Comparison of ENCODE assay signal across 8 cellular contexts in the genomic region with DNA sequence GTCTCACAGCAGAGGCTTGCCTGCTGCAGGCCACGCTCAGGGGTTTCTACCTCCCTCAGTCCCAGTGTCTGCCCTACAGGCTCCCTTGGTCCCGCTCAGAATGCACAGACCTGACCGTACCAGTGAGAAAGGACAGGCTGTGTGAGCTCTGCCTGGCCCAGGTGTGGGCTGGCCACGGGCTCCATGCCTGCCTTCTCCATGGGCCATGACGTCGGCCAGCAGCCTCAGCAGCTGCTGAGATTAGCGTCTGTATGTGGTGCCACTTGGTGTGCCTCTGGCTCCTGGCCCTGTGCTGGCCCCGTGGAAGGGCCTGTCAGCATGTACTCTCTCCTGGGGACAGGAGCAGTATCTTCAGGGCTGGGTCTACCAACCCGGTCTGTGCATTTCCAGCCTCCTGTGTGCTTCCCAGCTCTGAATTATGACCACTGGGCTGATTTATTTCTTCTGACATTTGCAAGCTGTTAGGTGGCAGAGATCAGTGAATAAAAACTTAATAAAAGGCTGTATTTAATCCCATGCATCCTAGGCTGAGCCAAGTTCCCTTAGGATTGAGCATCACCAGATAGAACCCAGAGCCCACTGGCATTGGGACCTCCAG. TPM values are rescaled to one million over a fixed set of nuclear protein-coding genes. Genes with fewer than 3 reads are reported as not detected.
DNase-seq lines count a peak whose midpoint lies in the region.

No MANE protein-coding gene starts in this region.

- H3K9me3 Mint-ChIP-seq in activated CD4-positive, alpha-beta memory T cell treated with anti-CD3 and anti-CD28 coated beads, Interleukin-2, amount 10 ng/mL, durations not matched to agents 7 days and 5 days: peaks cover 5% of the 10 kb centered on the region

- H3K4me3 Mint-ChIP-seq in activated CD4-positive, alpha-beta memory T cell treated with anti-CD3 and anti-CD28 coated beads, Interleukin-2, amount 10 ng/mL, durations not matched to agents 7 days and 5 days: peak overlapping the region; percentile 66

- peak overlapping the region; percentile 93 for H3K27ac Mint-ChIP-seq in activated CD4-positive, alpha-beta memory T cell treated with anti-CD3 and anti-CD28 coated beads, Interleukin-2, amount 10 ng/mL, durations not matched to agents 7 days and 5 days

- peaks cover 98% of the 10 kb centered on the region for H3K4me1 Mint-ChIP-seq in activated CD4-positive, alpha-beta memory T cell treated with anti-CD3 and anti-CD28 coated beads, Interleukin-2, amount 10 ng/mL, durations not matched to agents 7 days and 5 days

- H3K27me3 ChIP-seq in layer of hippocampus (ENCODE audit: control insufficient read depth, insufficient read depth, low read length): no peaks in the 10 kb centered on the region

- H3K27ac ChIP-seq in layer of hippocampus (ENCODE audit: low read depth, low read length): peak overlapping the region; percentile 86
- H3K27ac ChIP-seq in temporal lobe (ENCODE audit: low read depth, low read length): peak overlapping the region; percentile 87

- H3K36me3 Mint-ChIP-seq in activated CD4-positive, alpha-beta memory T cell treated with anti-CD3 and anti-CD28 coated beads, Interleukin-2, amount 10 ng/mL, durations not matched to agents 7 days and 5 days (ENCODE audit: low read depth): peaks cover 77% of the 10 kb centered on the region

- H3K27me3 Mint-ChIP-seq in activated CD4-positive, alpha-beta memory T cell treated with anti-CD3 and anti-CD28 coated beads, Interleukin-2, amount 10 ng/mL, durations not matched to agents 7 days and 5 days: no peaks in the 10 kb centered on the region

- POLR2A ChIA-PET in activated CD4-positive, alpha-beta memory T cell treated with anti-CD3 and anti-CD28 coated beads, Interleukin-2, amount 10 ng/mL, durations not matched to agents 7 days and 5 days (lab: Charles Lee): interaction anchor here (0.8 to 21.7 kb wide), 7 partner anchors 5 to 121 kb away, joined by 3 to 374 read pairs (median 6); partner anchors contain the start of gene KLF13

- CTCF ChIA-PET in activated CD4-positive, alpha-beta memory T cell treated with anti-CD3 and anti-CD28 coated beads, Interleukin-2, amount 10 ng/mL, durations not matched to agents 7 days and 5 days (lab: Charles Lee): interaction anchor here (1.3 to 1.6 kb wide), 3 partner anchors 9 to 12 kb away, joined by 3 to 5 read pairs (median 4); no protein-coding TSS in a partner anchor

- peak; percentile 33 to 76 for DNase-seq in NCI-H524 (lab: John Stamatoyannopoulos, UW)
- DNase-seq in NCI-H524 treated with DMSO at 0.1 percent for 48 hours (lab: John Stamatoyannopoulos, UW): no peak
- no peak for DNase-seq in activated CD4-positive, alpha-beta memory T cell treated with anti-CD3 and anti-CD28 coated beads, Interleukin-2, amount 10 ng/mL, durations not matched to agents 7 days and 5 days
- no peak for DNase-seq in DMS153 treated with DMSO at 0.1 percent for 48 hours (lab: John Stamatoyannopoulos, UW; ENCODE audit: unreplicated experiment)
- no peak for DNase-seq in RKO (ENCODE audit: low spot score)
- DNase-seq in kidney tubule cell (ENCODE audit: low spot score): no peak

RNA-seq across cellular contexts. Expression of gene KLF13, which starts 25.7 kb away (rescaled TPM):
- total RNA-seq in activated CD4-positive, alpha-beta memory T cell treated with anti-CD3 and anti-CD28 coated beads, Interleukin-2, amount 10 ng/mL, durations not matched to agents 7 days and 5 days: 100 to 1,000 TPM; 199 TPM
- 27.8 TPM for total RNA-seq in temporal lobe

Comparison
In these comparisons a context has a peak if more than half of its experiments do, and no peak if none do; other contexts are left out.
1. DNase-seq: peak in NCI-H524 (2 of 2); none in NCI-H524 treated with DMSO at 0.1 percent for 48 hours (single experiment), activated CD4-positive, alpha-beta memory T cell treated with anti-CD3 and anti-CD28 coated beads, Interleukin-2, amount 10 ng/mL, durations not matched to agents 7 days and 5 days (single experiment), DMS153 treated with DMSO at 0.1 percent for 48 hours (single experiment), RKO (single experiment) and kidney tubule cell (single experiment).